ENCODE assay signal across 9 cellular contexts in the genomic region with DNA sequence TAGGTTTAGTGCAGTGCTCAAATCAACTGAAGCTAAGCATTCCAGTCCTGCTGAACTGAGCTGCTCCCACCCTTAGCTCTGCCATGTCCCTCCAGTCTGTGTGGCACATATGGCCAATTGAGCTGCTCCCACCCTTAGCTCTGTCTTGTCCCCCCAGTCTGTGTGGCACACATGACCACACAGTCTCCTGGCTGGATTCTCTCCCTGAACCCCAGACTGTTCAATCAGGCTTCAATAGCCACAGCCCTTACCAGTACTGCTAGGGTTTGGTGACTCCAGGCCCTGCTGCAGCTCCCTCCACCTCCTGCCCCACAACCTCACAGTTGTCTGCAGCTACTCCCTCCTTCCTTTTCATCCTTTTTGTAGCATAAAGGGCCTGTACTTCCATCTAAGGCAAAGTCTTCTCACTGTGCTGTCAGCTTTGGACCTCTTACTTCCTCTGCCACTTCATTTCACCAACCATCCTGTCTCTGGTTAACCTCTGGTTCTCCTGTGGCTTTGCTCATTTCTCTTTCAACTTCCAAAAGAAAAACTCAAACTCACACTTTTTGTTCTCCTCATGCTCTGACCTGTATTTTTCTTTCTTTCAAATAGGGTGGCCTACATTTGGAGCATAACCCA. TPM values are rescaled to one million over a fixed set of nuclear protein-coding genes. Genes with fewer than 3 reads are reported as not detected.
A peak's percentile ranks its signal among the peaks of the same experiment; 100 is the strongest.
DNase-seq lines count a peak whose midpoint lies in the region; ATAC-seq lines count a peak whose summit lies in the region.
"Had no signal": no experiment of that assay in that cellular context is flagged by ENCODE, and none has a peak within 500 bp of the region (broad histone marks: within the 10 kb centered on the region; RNA-seq: fewer than 3 reads in every experiment).

No MANE protein-coding gene starts in this region.

- peaks cover 16% of the 10 kb centered on the region for H3K4me1 Mint-ChIP-seq in activated CD4-positive, alpha-beta T cell treated with anti-CD3 and anti-CD28 coated beads, Interleukin-2, amount 10 ng/mL, durations not matched to agents 24 days and 14 days
- peaks cover 7 to 36% (median 21%) of the 10 kb centered on the region in 4 donors for H3K4me1 Mint-ChIP-seq in naive thymus-derived CD8-positive, alpha-beta T cell

- no peaks in the 10 kb centered on the region for H3K36me3 Mint-ChIP-seq in activated CD4-positive, alpha-beta T cell treated with anti-CD3 and anti-CD28 coated beads, Interleukin-2, amount 10 ng/mL, durations not matched to agents 24 days and 14 days (ENCODE audit: low read depth)
- peaks cover 0 to 14% (median 5%) of the 10 kb centered on the region in 3 donors for H3K36me3 Mint-ChIP-seq in naive thymus-derived CD8-positive, alpha-beta T cell

- ATAC-seq in GM21529 (IDR thresholded peaks at IDR 0.05; ENCODE audit: unreplicated experiment) (peak; percentile 85), HG03378 (IDR thresholded peaks at IDR 0.05; ENCODE audit: unreplicated experiment) (peak; percentile 92)
- ATAC-seq in naive thymus-derived CD8-positive, alpha-beta T cell: peak; percentile 25 to 36

- peak overlapping the region; percentile 4 for H3K4me3 Mint-ChIP-seq in activated CD4-positive, alpha-beta T cell treated with anti-CD3 and anti-CD28 coated beads, Interleukin-2, amount 10 ng/mL, durations not matched to agents 24 days and 14 days
- peak overlapping the region in 8 of 10 donors; percentile 2 to 57 (median 28) for H3K4me3 Mint-ChIP-seq in naive thymus-derived CD8-positive, alpha-beta T cell

- DNase-seq in activated CD4-positive, alpha-beta T cell treated with anti-CD3 and anti-CD28 coated beads, Interleukin-2, amount 10 ng/mL, durations not matched to agents 24 days and 14 days: peak; percentile 76
- DNase-seq in activated CD4-positive, alpha-beta T cell treated with anti-CD3 and anti-CD28 coated beads for 4 hours: no peak
- DNase-seq in naive thymus-derived CD8-positive, alpha-beta T cell: peak in 2 of 10 donors; percentile 13 to 27
- DNase-seq in glomerular visceral epithelial cell (ENCODE audit: extremely low spot score) (no peak), GDM1 (lab: John Stamatoyannopoulos, UW) (no peak), dermis blood vessel endothelial cell (no peak)
- DNase-seq: KG1 had no signal

- no peak overlapping the region for H3K27ac Mint-ChIP-seq in activated CD4-positive, alpha-beta T cell treated with anti-CD3 and anti-CD28 coated beads, Interleukin-2, amount 10 ng/mL, durations not matched to agents 24 days and 14 days
- peak overlapping the region in 6 of 10 donors; percentile 5 to 88 (median 28) for H3K27ac Mint-ChIP-seq in naive thymus-derived CD8-positive, alpha-beta T cell

- H3K27me3 Mint-ChIP-seq in activated CD4-positive, alpha-beta T cell treated with anti-CD3 and anti-CD28 coated beads, Interleukin-2, amount 10 ng/mL, durations not matched to agents 24 days and 14 days: peaks cover 22% of the 10 kb centered on the region
- H3K27me3 Mint-ChIP-seq in naive thymus-derived CD8-positive, alpha-beta T cell: peaks cover 0 to 3% (median 0%) of the 10 kb centered on the region in 5 donors

- POLR2A ChIA-PET in naive thymus-derived CD8-positive, alpha-beta T cell (lab: Charles Lee): no interaction called here

- H3K9me3 Mint-ChIP-seq in activated CD4-positive, alpha-beta T cell treated with anti-CD3 and anti-CD28 coated beads, Interleukin-2, amount 10 ng/mL, durations not matched to agents 24 days and 14 days: peaks cover 14% of the 10 kb centered on the region
- peaks cover 0 to 17% (median 6%) of the 10 kb centered on the region in 9 donors for H3K9me3 Mint-ChIP-seq in naive thymus-derived CD8-positive, alpha-beta T cell

- intact Hi-C loops in activated CD4-positive, alpha-beta T cell treated with anti-CD3 and anti-CD28 coated beads, Interleukin-2, amount 10 ng/mL, durations not matched to agents 24 days and 14 days (cut with micrococcal nuclease): no loop called here

RNA-seq across cellular contexts. Expression of a gene that starts 50.8 kb away (rescaled TPM):
- total RNA-seq in activated CD4-positive, alpha-beta T cell treated with anti-CD3 and anti-CD28 coated beads, Interleukin-2, amount 10 ng/mL, durations not matched to agents 24 days and 14 days: not detected in 2 replicates
- under 1 TPM in 1 of 2 experiments, not detected in 1; 0.05 TPM for total RNA-seq in naive thymus-derived CD8-positive, alpha-beta T cell
- polyA plus RNA-seq in naive thymus-derived CD8-positive, alpha-beta T cell: not detected
- total RNA-seq in dermis blood vessel endothelial cell: 1.0 and 2.3 TPM in 2 replicates

Comparison
In these comparisons a context has a peak if more than half of its experiments do, and no peak if none do; other contexts are left out.
1. ATAC-seq: peak in every context shown above with its lines; median percentile 92 in HG03378; 85 in GM21529; 30 in naive thymus-derived CD8-positive, alpha-beta T cell.